Comparison of ENCODE assay signal across 9 cellular contexts in the genomic region with DNA sequence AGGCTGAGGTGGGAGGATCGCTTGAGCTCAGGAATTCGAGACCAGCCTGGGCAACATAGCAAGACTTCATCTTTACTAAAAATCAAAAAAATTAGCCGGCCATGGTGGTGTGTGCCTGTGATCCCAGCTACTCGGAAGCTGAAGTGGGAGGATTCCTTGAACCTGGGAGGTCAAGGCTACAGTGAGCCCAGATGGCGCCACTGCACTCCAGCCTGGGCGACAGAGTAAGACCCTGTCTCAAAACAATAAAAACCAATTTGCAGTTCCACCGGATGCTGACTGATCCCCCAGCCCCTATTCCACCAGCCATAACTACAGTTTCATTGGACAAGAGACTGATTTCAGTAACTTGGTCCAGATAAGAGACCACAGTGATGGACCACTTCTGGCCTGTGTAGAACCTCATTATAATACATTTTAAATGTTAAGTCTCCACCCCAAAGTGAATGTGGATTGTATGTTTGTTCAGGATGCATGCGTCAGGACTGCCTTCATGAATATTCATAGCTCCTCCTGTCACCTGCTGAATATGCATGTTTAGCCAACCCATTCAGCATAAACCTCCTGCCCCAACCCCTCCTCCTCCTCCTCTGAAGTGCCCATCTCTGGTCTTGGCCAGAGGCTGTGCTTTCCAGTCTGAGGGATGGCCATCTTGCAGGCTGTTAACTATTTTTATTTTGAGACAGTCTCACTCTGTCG. TPM values are rescaled to one million over a fixed set of nuclear protein-coding genes. Genes with fewer than 3 reads are reported as not detected.
A peak's percentile ranks its signal among the peaks of the same experiment; 100 is the strongest.
DNase-seq lines count a peak whose midpoint lies in the region; ATAC-seq and TF ChIP-seq lines count a peak whose summit lies in the region.
"Had no signal": no experiment of that assay in that cellular context is flagged by ENCODE, and none has a peak within 500 bp of the region (broad histone marks: within the 10 kb centered on the region; RNA-seq: fewer than 3 reads in every experiment).

No MANE protein-coding gene starts in this region.

- no peaks in the 10 kb centered on the region for H3K9me3 ChIP-seq in right atrium auricular region
- H3K9me3 ChIP-seq: SJCRH30 had no signal

- intact Hi-C loops in activated T-helper 1 cell treated with anti-CD3 and anti-CD28 coated beads, Interleukin-12 subunit alpha, Interleukin-12 subunit beta, Interleukin-2, Interleukin-4 antibody, amounts not matched to agents 30 ng/mL and 10 ng/mL and 1 ng/mL, durations not matched to agents 14 hours and 24 hours and 36 hours (cut with micrococcal nuclease), result loop anchor here (5.0 kb wide), 1 partner anchor 932 kb away; no protein-coding TSS in a partner anchor
- intact Hi-C loops in left ventricle myocardium superior (cut with micrococcal nuclease), result no loop called here

- H3K36me3 ChIP-seq in right atrium auricular region, result peaks cover 18% of the 10 kb centered on the region

- H3K4me3 Mint-ChIP-seq in activated T-helper 1 cell treated with anti-CD3 and anti-CD28 coated beads, Interleukin-12 subunit alpha, Interleukin-12 subunit beta, Interleukin-2, Interleukin-4 antibody, amounts not matched to agents 30 ng/mL and 10 ng/mL and 1 ng/mL, durations not matched to agents 14 hours and 24 hours and 36 hours, result peak overlapping the region; percentile 95
- peak overlapping the region; percentile 91 for H3K4me3 Mint-ChIP-seq in neural crest cell

- H3K27ac Mint-ChIP-seq in activated T-helper 1 cell treated with anti-CD3 and anti-CD28 coated beads, Interleukin-12 subunit alpha, Interleukin-12 subunit beta, Interleukin-2, Interleukin-4 antibody, amounts not matched to agents 30 ng/mL and 10 ng/mL and 1 ng/mL, durations not matched to agents 14 hours and 24 hours and 36 hours, result peak overlapping the region; percentile 89
- H3K27ac Mint-ChIP-seq in neural crest cell (ENCODE audit: unreplicated experiment), result no peak overlapping the region

- in situ Hi-C loops in KBM-7 (cut with MboI; ENCODE audit: low pct_unique_long_range_greater_than_20kb, low sequenced_read_pairs), result no loop called here

- ATAC-seq in left ventricle myocardium superior, result no peak

- DNase-seq in ELR (ENCODE audit: low read depth) (peak; percentile 24), KBM-7 (peak; percentile 20), neural crest cell (ENCODE audit: low read depth, low spot score) (no peak), NCI-H146 (lab: John Stamatoyannopoulos, UW) (no peak), right atrium auricular region (ENCODE audit: low spot score) (no peak), left ventricle myocardium superior (no peak)
- DNase-seq in activated T-helper 1 cell treated with anti-CD3 and anti-CD28 coated beads, Interleukin-12 subunit alpha, Interleukin-12 subunit beta, Interleukin-2, Interleukin-4 antibody, amounts not matched to agents 30 ng/mL and 10 ng/mL and 1 ng/mL, durations not matched to agents 14 hours and 24 hours and 36 hours (ENCODE audit: low spot score), result no peak
- DNase-seq: islet precursor cell, SJCRH30 had no signal

- H3K36me3 Mint-ChIP-seq in activated T-helper 1 cell treated with anti-CD3 and anti-CD28 coated beads, Interleukin-12 subunit alpha, Interleukin-12 subunit beta, Interleukin-2, Interleukin-4 antibody, amounts not matched to agents 30 ng/mL and 10 ng/mL and 1 ng/mL, durations not matched to agents 14 hours and 24 hours and 36 hours (ENCODE audit: low read depth), result peaks cover 26% of the 10 kb centered on the region
- peaks cover 7% of the 10 kb centered on the region for H3K36me3 Mint-ChIP-seq in neural crest cell (ENCODE audit: low read depth)

- H3K27ac ChIP-seq in right atrium auricular region, result peak overlapping the region in 1 of 2 donors; percentile 7
- H3K27ac ChIP-seq: SJCRH30 had no signal

- H3K4me1 Mint-ChIP-seq in activated T-helper 1 cell treated with anti-CD3 and anti-CD28 coated beads, Interleukin-12 subunit alpha, Interleukin-12 subunit beta, Interleukin-2, Interleukin-4 antibody, amounts not matched to agents 30 ng/mL and 10 ng/mL and 1 ng/mL, durations not matched to agents 14 hours and 24 hours and 36 hours (ENCODE audit: low read depth), result peaks cover 51% of the 10 kb centered on the region
- H3K4me1 Mint-ChIP-seq in neural crest cell, result peaks cover 42% of the 10 kb centered on the region

- no peaks in the 10 kb centered on the region for H3K27me3 Mint-ChIP-seq in activated T-helper 1 cell treated with anti-CD3 and anti-CD28 coated beads, Interleukin-12 subunit alpha, Interleukin-12 subunit beta, Interleukin-2, Interleukin-4 antibody, amounts not matched to agents 30 ng/mL and 10 ng/mL and 1 ng/mL, durations not matched to agents 14 hours and 24 hours and 36 hours (ENCODE audit: insufficient read depth)
- H3K27me3 Mint-ChIP-seq in neural crest cell (ENCODE audit: low read depth), result no peaks in the 10 kb centered on the region

- H3K27me3 ChIP-seq in right atrium auricular region, result no peaks in the 10 kb centered on the region
- H3K27me3 ChIP-seq: SJCRH30 had no signal

- H3K4me1 ChIP-seq in right atrium auricular region, result peaks cover 0 to 63% of the 10 kb centered on the region in 2 donors

- no peak overlapping the region for H3K4me3 ChIP-seq in right atrium auricular region
- H3K4me3 ChIP-seq: SJCRH30 had no signal

- TF ChIP-seq CTCF in neural crest cell (conservative IDR thresholded peaks at IDR 0.05) (no peak), right atrium auricular region (IDR thresholded peaks at IDR 0.05) (no peak)

- H3K9me3 Mint-ChIP-seq in activated T-helper 1 cell treated with anti-CD3 and anti-CD28 coated beads, Interleukin-12 subunit alpha, Interleukin-12 subunit beta, Interleukin-2, Interleukin-4 antibody, amounts not matched to agents 30 ng/mL and 10 ng/mL and 1 ng/mL, durations not matched to agents 14 hours and 24 hours and 36 hours, result no peaks in the 10 kb centered on the region
- no peaks in the 10 kb centered on the region for H3K9me3 Mint-ChIP-seq in neural crest cell

RNA-seq across cellular contexts. Expression of gene SLBP, which starts 2.3 kb away (rescaled TPM):
- total RNA-seq in activated T-helper 1 cell treated with anti-CD3 and anti-CD28 coated beads, Interleukin-12 subunit alpha, Interleukin-12 subunit beta, Interleukin-2, Interleukin-4 antibody, amounts not matched to agents 30 ng/mL and 10 ng/mL and 1 ng/mL, durations not matched to agents 14 hours and 24 hours and 36 hours, result 136 and 140 TPM in 2 replicates
- total RNA-seq in neural crest cell (60.2 and 64.8 TPM in 2 replicates), right atrium auricular region (10 to 100 TPM; 15.6 to 20.1 TPM), left ventricle myocardium superior (14.3 TPM)

RNA-seq across cellular contexts. Expression of gene TMEM129, which starts 6.7 kb away (rescaled TPM):
- 27.4 and 28.4 TPM in 2 replicates for total RNA-seq in activated T-helper 1 cell treated with anti-CD3 and anti-CD28 coated beads, Interleukin-12 subunit alpha, Interleukin-12 subunit beta, Interleukin-2, Interleukin-4 antibody, amounts not matched to agents 30 ng/mL and 10 ng/mL and 1 ng/mL, durations not matched to agents 14 hours and 24 hours and 36 hours
- total RNA-seq in neural crest cell (36.6 and 37.4 TPM in 2 replicates), right atrium auricular region (10 to 100 TPM; 59.0 to 75.4 TPM), left ventricle myocardium superior (31.2 TPM)

RNA-seq across cellular contexts. Expression of gene TACC3, which starts 6.9 kb away (rescaled TPM):
- 134 and 139 TPM in 2 replicates for total RNA-seq in activated T-helper 1 cell treated with anti-CD3 and anti-CD28 coated beads, Interleukin-12 subunit alpha, Interleukin-12 subunit beta, Interleukin-2, Interleukin-4 antibody, amounts not matched to agents 30 ng/mL and 10 ng/mL and 1 ng/mL, durations not matched to agents 14 hours and 24 hours and 36 hours
- total RNA-seq in neural crest cell (159 and 165 TPM in 2 replicates), right atrium auricular region (1 to 10 TPM; 3.7 to 5.3 TPM), left ventricle myocardium superior (6.4 TPM)

RNA-seq across cellular contexts. Expression of gene FAM53A, which starts 30.3 kb away (rescaled TPM):
- 2.5 and 5.5 TPM in 2 replicates for total RNA-seq in activated T-helper 1 cell treated with anti-CD3 and anti-CD28 coated beads, Interleukin-12 subunit alpha, Interleukin-12 subunit beta, Interleukin-2, Interleukin-4 antibody, amounts not matched to agents 30 ng/mL and 10 ng/mL and 1 ng/mL, durations not matched to agents 14 hours and 24 hours and 36 hours
- total RNA-seq in neural crest cell, result 3.6 and 4.3 TPM in 2 replicates
- total RNA-seq in right atrium auricular region, result 1 to 10 TPM; 1.0 to 1.9 TPM
- 1.3 TPM for total RNA-seq in left ventricle myocardium superior

Comparison
In these comparisons a context has a peak if more than half of its experiments do, and no peak if none do; other contexts are left out.
1. DNase-seq: peak in ELR (single experiment) and KBM-7 (single experiment); none in activated T-helper 1 cell treated with anti-CD3 and anti-CD28 coated beads, Interleukin-12 subunit alpha, Interleukin-12 subunit beta, Interleukin-2, Interleukin-4 antibody, amounts not matched to agents 30 ng/mL and 10 ng/mL and 1 ng/mL, durations not matched to agents 14 hours and 24 hours and 36 hours (single experiment), neural crest cell (single experiment), NCI-H146 (single experiment), right atrium auricular region (single experiment) and left ventricle myocardium superior (single experiment).
2. RNA of gene TACC3, which starts 6.9 kb away (total RNA-seq): 159 to 165 TPM in neural crest cell and 134 to 139 TPM in activated T-helper 1 cell treated with anti-CD3 and anti-CD28 coated beads, Interleukin-12 subunit alpha, Interleukin-12 subunit beta, Interleukin-2, Interleukin-4 antibody, amounts not matched to agents 30 ng/mL and 10 ng/mL and 1 ng/mL, durations not matched to agents 14 hours and 24 hours and 36 hours; 6.4 TPM in left ventricle myocardium superior (single experiment) and 3.7 to 5.3 TPM in right atrium auricular region; every median in the first group is over 10 times any median in the second.